Comparison of ENCODE assay signal across 13 cellular contexts in genomic region chr1:64072089-64072835, GRCh38.
A peak's percentile ranks its signal among the peaks of the same experiment; 100 is the strongest.
DNase-seq lines count a peak whose midpoint lies in the region; TF ChIP-seq lines count a peak whose summit lies in the region.
"Had no signal": no experiment of that assay in that cellular context is flagged by ENCODE, and none has a peak within 500 bp of the region (broad histone marks: within the 10 kb centered on the region; RNA-seq: fewer than 3 reads in every experiment).

No MANE protein-coding gene starts in this region.

- H3K4me3 Mint-ChIP-seq in nephron = no peak overlapping the region
- H3K4me3 Mint-ChIP-seq: activated T-helper 1 cell treated with anti-CD3 and anti-CD28 coated beads, Interleukin-12 subunit alpha, Interleukin-12 subunit beta, Interleukin-2, Interleukin-4 antibody, amounts not matched to agents 30 ng/mL and 10 ng/mL and 1 ng/mL, durations not matched to agents 14 hours and 24 hours and 36 hours; CD4-positive, CD25-positive, alpha-beta regulatory T cell; naive thymus-derived CD4-positive, alpha-beta T cell; stimulated activated naive B cell treated with anti-CD40 and anti-IgM and Interleukin-4, amounts not matched to agents 10 μg/mL and 1 μg/mL and 100 μg/mL, for 72 hours had no signal

- H3K4me1 Mint-ChIP-seq in nephron = peaks cover 35% of the 10 kb centered on the region
- H3K4me1 Mint-ChIP-seq: CD4-positive, CD25-positive, alpha-beta regulatory T cell; stimulated activated naive B cell treated with anti-CD40 and anti-IgM and Interleukin-4, amounts not matched to agents 10 μg/mL and 1 μg/mL and 100 μg/mL, for 72 hours had no signal

- peak; percentile 44 for DNase-seq in EL
- peak; percentile 50 for DNase-seq in NCI-H446 treated with DMSO at 0.1 percent for 48 hours (lab: John Stamatoyannopoulos, UW)
- DNase-seq in D341Med (ENCODE audit: low spot score) = no peak
- DNase-seq in putamen (ENCODE audit: low spot score) = no peak
- DNase-seq in islet precursor cell = no peak
- no peak for DNase-seq in GM03348 (ENCODE audit: low spot score)
- DNase-seq: CD4-positive, CD25-positive, alpha-beta regulatory T cell; naive thymus-derived CD4-positive, alpha-beta T cell; NCI-H146; stimulated activated naive B cell treated with anti-CD40 and anti-IgM and Interleukin-4, amounts not matched to agents 10 μg/mL and 1 μg/mL and 100 μg/mL, for 72 hours had no signal

- no peaks in the 10 kb centered on the region for H3K36me3 Mint-ChIP-seq in nephron (ENCODE audit: low read depth)
- H3K36me3 Mint-ChIP-seq: CD4-positive, CD25-positive, alpha-beta regulatory T cell; naive thymus-derived CD4-positive, alpha-beta T cell; stimulated activated naive B cell treated with anti-CD40 and anti-IgM and Interleukin-4, amounts not matched to agents 10 μg/mL and 1 μg/mL and 100 μg/mL, for 72 hours had no signal

- TF ChIP-seq CTCF in nephron (IDR thresholded peaks at IDR 0.05; ENCODE audit: unreplicated experiment in 3 of 3) = no peak

- no peaks in the 10 kb centered on the region for H3K9me3 Mint-ChIP-seq in nephron
- H3K9me3 Mint-ChIP-seq: activated T-helper 1 cell treated with anti-CD3 and anti-CD28 coated beads, Interleukin-12 subunit alpha, Interleukin-12 subunit beta, Interleukin-2, Interleukin-4 antibody, amounts not matched to agents 30 ng/mL and 10 ng/mL and 1 ng/mL, durations not matched to agents 14 hours and 24 hours and 36 hours; naive thymus-derived CD4-positive, alpha-beta T cell; stimulated activated naive B cell treated with anti-CD40 and anti-IgM and Interleukin-4, amounts not matched to agents 10 μg/mL and 1 μg/mL and 100 μg/mL, for 72 hours had no signal

- H3K27ac Mint-ChIP-seq in nephron = peak overlapping the region; percentile 44 to 69 (median 52)
- H3K27ac Mint-ChIP-seq: activated T-helper 1 cell treated with anti-CD3 and anti-CD28 coated beads, Interleukin-12 subunit alpha, Interleukin-12 subunit beta, Interleukin-2, Interleukin-4 antibody, amounts not matched to agents 30 ng/mL and 10 ng/mL and 1 ng/mL, durations not matched to agents 14 hours and 24 hours and 36 hours; naive thymus-derived CD4-positive, alpha-beta T cell; stimulated activated naive B cell treated with anti-CD40 and anti-IgM and Interleukin-4, amounts not matched to agents 10 μg/mL and 1 μg/mL and 100 μg/mL, for 72 hours had no signal

- H3K27ac ChIP-seq in cingulate gyrus (ENCODE audit: low read depth, low read length) = peak overlapping the region; percentile 16

- H3K27me3 Mint-ChIP-seq in nephron (ENCODE audit: low read depth) = no peaks in the 10 kb centered on the region
- H3K27me3 Mint-ChIP-seq: CD4-positive, CD25-positive, alpha-beta regulatory T cell; stimulated activated naive B cell treated with anti-CD40 and anti-IgM and Interleukin-4, amounts not matched to agents 10 μg/mL and 1 μg/mL and 100 μg/mL, for 72 hours had no signal

Comparison
In these comparisons a context has a peak if more than half of its experiments do, and no peak if none do; other contexts are left out.
1. DNase-seq: peak in EL (single experiment) and NCI-H446 treated with DMSO at 0.1 percent for 48 hours (single experiment); none in D341Med (single experiment), putamen (single experiment), islet precursor cell (single experiment) and GM03348 (single experiment).